14 cellular contexts compared by ENCODE assay signal in genomic region chr3:99430348-99431134, GRCh38.
DNase-seq lines count a peak whose midpoint lies in the region; ATAC-seq, FAIRE-seq and TF ChIP-seq lines count a peak whose summit lies in the region.
"Had no signal": no experiment of that assay in that cellular context is flagged by ENCODE, and none has a peak within 500 bp of the region (broad histone marks: within the 10 kb centered on the region; RNA-seq: fewer than 3 reads in every experiment).

No MANE protein-coding gene starts in this region.

- H3K27ac ChIP-seq in GM23248 = no peak overlapping the region
- no peak overlapping the region for H3K27ac ChIP-seq in keratinocyte (ENCODE audit: control insufficient read depth, insufficient read depth, low read length)
- H3K27ac ChIP-seq in thyroid gland = no peak overlapping the region
- H3K27ac ChIP-seq: left lung, sigmoid colon had no signal

- 48 to 57% methylated on average over 3 of the region's 3 CpGs for WGBS in GM23248 (ENCODE audit: low coverage in 1 of 2, low lambda C conversion rate in 2 of 2, missing lambda C conversion rate in 2 of 2), 2 experiments
- WGBS in thyroid gland, 2 donors = 58 to 64% methylated on average over 3 of the region's 3 CpGs

- peak; percentile 17 for FAIRE-seq in keratinocyte (lab: Jason Lieb, UNC)
- FAIRE-seq: endometrium had no signal

- H3K9me1 ChIP-seq in keratinocyte (ENCODE audit: control insufficient read depth, extremely low read depth, insufficient read depth, low read length) = no peaks in the 10 kb centered on the region

- intact Hi-C loops in thyroid gland (cut with DNase I) = no loop called here

- H3K36me3 ChIP-seq in GM23248 (ENCODE audit: low read depth) (no peaks in the 10 kb centered on the region), keratinocyte (ENCODE audit: control insufficient read depth in 2 of 2, extremely low read depth in 1 of 2, insufficient read depth in 2 of 2, low read length in 2 of 2) (no peaks in the 10 kb centered on the region), thyroid gland (no peaks in the 10 kb centered on the region)
- H3K36me3 ChIP-seq: left lung, sigmoid colon had no signal

- H3K79me2 ChIP-seq in GM23248 (ENCODE audit: insufficient read depth) = no peaks in the 10 kb centered on the region
- no peaks in the 10 kb centered on the region for H3K79me2 ChIP-seq in keratinocyte (ENCODE audit: control insufficient read depth, insufficient read depth, low read length)

- ATAC-seq in GM18870 (IDR thresholded peaks at IDR 0.05; ENCODE audit: unreplicated experiment) = peak; percentile 84
- ATAC-seq in HG03175 (IDR thresholded peaks at IDR 0.05; ENCODE audit: unreplicated experiment) = peak; percentile 46
- ATAC-seq: left lung, natural killer cell had no signal

- no peaks in the 10 kb centered on the region for H3F3A ChIP-seq in GM23248 (ENCODE audit: insufficient read depth)

- H3K9ac ChIP-seq in GM23248 = no peak overlapping the region
- H3K9ac ChIP-seq in keratinocyte (ENCODE audit: control insufficient read depth, extremely low read depth, insufficient read depth, low read length) = no peak overlapping the region

- H4K20me1 ChIP-seq in GM23248 (ENCODE audit: insufficient read depth) (no peaks in the 10 kb centered on the region), keratinocyte (ENCODE audit: control insufficient read depth, extremely low read depth, insufficient read depth, low read length) (no peaks in the 10 kb centered on the region)

- H2AFZ ChIP-seq in GM23248 (no peak overlapping the region; the same call in 1 of the 2 replicates), keratinocyte (ENCODE audit: control insufficient read depth, low read length) (no peak overlapping the region)

- H3K4me2 ChIP-seq in GM23248 (ENCODE audit: unreplicated experiment) (no peak overlapping the region), keratinocyte (ENCODE audit: control insufficient read depth, extremely low read depth, insufficient read depth, low read depth, low read length) (no peak overlapping the region)

- H3K4me3 ChIP-seq in GM23248 (no peak overlapping the region), keratinocyte (ENCODE audit: control insufficient read depth in 2 of 3, extremely low read depth in 1 of 3, insufficient read depth in 2 of 3, low read depth in 1 of 3, low read length in 3 of 3) (no peak overlapping the region), thyroid gland (replicated peaks in 1 of 3) (no peak overlapping the region)
- H3K4me3 ChIP-seq: left lung, sigmoid colon had no signal

- dilution Hi-C loops in keratinocyte (cut with MboI; ENCODE audit: extremely low pct_ligation_motif_present, low sequenced_read_pairs) = no loop called here

- TF ChIP-seq CTCF in keratinocyte (optimal IDR thresholded peaks at IDR 0.05 in 1 of 3, IDR thresholded peaks at IDR 0.05 in 1 of 3, conservative IDR thresholded peaks at IDR 0.05 in 1 of 3; ENCODE audit: extremely low read depth in 1 of 3, insufficient read depth in 2 of 3, low read length in 3 of 3) = no peak
- TF ChIP-seq CTCF in thyroid gland (IDR thresholded peaks at IDR 0.05) = no peak

- no peaks in the 10 kb centered on the region for H3K9me2 ChIP-seq in GM23248 (ENCODE audit: insufficient read depth)

- no peaks in the 10 kb centered on the region for H3K9me3 ChIP-seq in GM23248 (ENCODE audit: low read depth)
- H3K9me3 ChIP-seq in keratinocyte (ENCODE audit: control insufficient read depth, low read depth, low read length) = no peaks in the 10 kb centered on the region
- H3K9me3 ChIP-seq in thyroid gland = no peaks in the 10 kb centered on the region
- H3K9me3 ChIP-seq: sigmoid colon had no signal

- H3K27me3 ChIP-seq in GM23248 (replicated peaks; ENCODE audit: insufficient read depth) (no peaks in the 10 kb centered on the region), keratinocyte (ENCODE audit: control insufficient read depth, extremely low read depth, insufficient read depth, low read length) (no peaks in the 10 kb centered on the region), thyroid gland (no peaks in the 10 kb centered on the region)
- H3K27me3 ChIP-seq: left lung, sigmoid colon had no signal

- in situ Hi-C loops in GM23248 (cut with MboI) = no loop called here

- peaks cover 17% of the 10 kb centered on the region for H3K4me1 ChIP-seq in GM23248 (ENCODE audit: insufficient read depth)
- no peaks in the 10 kb centered on the region for H3K4me1 ChIP-seq in keratinocyte (ENCODE audit: control insufficient read depth, extremely low read depth, insufficient read depth, low read length)
- no peaks in the 10 kb centered on the region for H3K4me1 ChIP-seq in thyroid gland
- H3K4me1 ChIP-seq: left lung had no signal

- TF ChIP-seq POLR2A in thyroid gland (IDR thresholded peaks at IDR 0.05) = no peak

- peak; percentile 47 for DNase-seq in GM23248
- no peak for DNase-seq in keratinocyte (ENCODE audit: low read depth, low spot score)
- DNase-seq in NCI-H345 (lab: John Stamatoyannopoulos, UW) = no peak
- DNase-seq in stimulated activated CD4-positive, alpha-beta T cell treated with anti-CD3 and anti-CD28 coated beads, Interleukin-2, amount 100 ng/mL, for 48 hours = no peak
- DNase-seq in thyroid gland = no peak
- no peak for DNase-seq in SHP77 treated with DMSO at 0.1 percent for 48 hours (lab: John Stamatoyannopoulos, UW)
- DNase-seq: activated CD4-positive, alpha-beta T cell treated with anti-CD3 and anti-CD28 coated beads, Interleukin-2, amount 50 U/mL, for 1 hour; left lung; natural killer cell; RPMI8226; sigmoid colon had no signal
